In the genomic region with DNA sequence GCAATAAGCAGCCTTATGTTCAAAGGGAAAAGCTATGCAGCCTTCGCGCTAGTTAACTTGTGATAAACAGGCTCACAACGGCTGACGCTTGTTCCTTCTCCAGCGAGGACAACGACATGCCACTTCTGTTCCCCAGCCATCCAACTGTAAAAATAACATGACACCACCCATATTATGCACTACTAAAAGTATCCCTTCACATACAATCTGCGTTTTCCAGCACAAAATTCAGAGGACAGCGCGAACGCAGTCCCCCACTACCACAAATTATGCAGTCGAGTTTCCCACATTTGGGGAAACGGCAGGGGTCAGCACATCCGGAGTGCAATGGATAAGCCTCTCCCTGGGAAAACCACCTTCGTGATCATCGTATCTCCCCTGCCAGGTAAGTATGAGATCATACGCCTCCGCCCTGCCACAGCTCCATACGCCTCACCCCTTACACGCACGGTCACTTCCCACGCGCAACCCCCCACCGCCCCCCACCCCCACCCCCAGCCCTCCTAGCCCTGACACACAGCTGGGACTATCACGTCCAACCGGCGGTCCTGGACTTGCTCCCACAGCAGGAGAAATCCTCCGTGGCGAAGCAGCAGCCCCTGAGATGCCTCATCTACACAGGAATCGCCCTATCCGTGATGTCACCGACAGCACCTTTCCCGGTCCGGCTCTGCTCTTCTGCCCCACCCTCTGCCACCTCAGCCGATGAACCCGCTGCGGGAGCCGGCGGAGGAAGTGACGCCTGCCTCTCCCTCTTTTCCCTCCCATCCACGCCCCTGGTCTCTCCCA, we compare ENCODE assay signal across 9 cellular contexts.
A peak's percentile ranks its signal among the peaks of the same experiment; 100 is the strongest.
DNase-seq lines count a peak whose midpoint lies in the region; ATAC-seq and TF ChIP-seq lines count a peak whose summit lies in the region.
"Had no signal": no experiment of that assay in that cellular context is flagged by ENCODE, and none has a peak within 500 bp of the region (broad histone marks: within the 10 kb centered on the region; RNA-seq: fewer than 3 reads in every experiment).

No MANE protein-coding gene starts in this region.

- peaks cover 48% of the 10 kb centered on the region for H3K27me3 Mint-ChIP-seq in T-helper 1 cell treated with Interleukin-12 subunit alpha and Interleukin-12 subunit beta and Interleukin-4 antibody, amounts not matched to agents 30 μg/mL and 1 μg/mL, for 36 hours (ENCODE audit: low read depth)

- DNase-seq in BE2C (peak; percentile 29), choroid plexus epithelial cell (ENCODE audit: low read depth) (peak; percentile 39), D341Med (ENCODE audit: low spot score) (no peak)

- H3K4me3 ChIP-seq in BE2C (ENCODE audit: low read depth, low read length) (peak overlapping the region; percentile 48), choroid plexus epithelial cell (ENCODE audit: low read depth, low read length) (peak overlapping the region; percentile 47), neural cell (ENCODE audit: low read length) (peak overlapping the region; percentile 58)
- H3K4me3 ChIP-seq: SJSA1 had no signal

- H3K9me3 ChIP-seq in BE2C (no peaks in the 10 kb centered on the region), neural cell (ENCODE audit: low read length) (no peaks in the 10 kb centered on the region)
- H3K9me3 ChIP-seq: SJSA1 had no signal

- no peaks in the 10 kb centered on the region for H3K9me3 Mint-ChIP-seq in T-helper 1 cell treated with Interleukin-12 subunit alpha and Interleukin-12 subunit beta and Interleukin-4 antibody, amounts not matched to agents 30 μg/mL and 1 μg/mL, for 36 hours

- H3K27ac ChIP-seq in neural cell (ENCODE audit: low read length) = no peak overlapping the region
- H3K27ac ChIP-seq: SJSA1 had no signal

- no peaks in the 10 kb centered on the region for H4K20me1 ChIP-seq in neural cell (ENCODE audit: insufficient read depth)

- H3K4me1 Mint-ChIP-seq in T-helper 1 cell treated with Interleukin-12 subunit alpha and Interleukin-12 subunit beta and Interleukin-4 antibody, amounts not matched to agents 30 μg/mL and 1 μg/mL, for 36 hours (ENCODE audit: low read depth) = peaks cover 38% of the 10 kb centered on the region

- H3K79me2 ChIP-seq in neural cell (replicated peaks; ENCODE audit: insufficient read depth, low read length) = no peaks in the 10 kb centered on the region

- TF ChIP-seq RAD21 in neural cell (conservative IDR thresholded peaks at IDR 0.05) = no peak

- TF ChIP-seq CTCF in BE2C (IDR thresholded peaks at IDR 0.05; ENCODE audit: low read depth, low read length) (no peak), choroid plexus epithelial cell (conservative IDR thresholded peaks at IDR 0.05; ENCODE audit: low read depth, low read length) (no peak), neural cell (IDR thresholded peaks at IDR 0.05; ENCODE audit: poor library complexity, severe bottlenecking) (no peak)

- H2AFZ ChIP-seq in neural cell (ENCODE audit: low read depth, low read length) = no peak overlapping the region

- peak overlapping the region; percentile 74 for H3K4me3 Mint-ChIP-seq in T-helper 1 cell treated with Interleukin-12 subunit alpha and Interleukin-12 subunit beta and Interleukin-4 antibody, amounts not matched to agents 30 μg/mL and 1 μg/mL, for 36 hours

- H3K27me3 ChIP-seq in BE2C (peaks cover 16% of the 10 kb centered on the region), neural cell (ENCODE audit: insufficient read depth, low read depth, low read length) (peaks cover 37% of the 10 kb centered on the region)
- H3K27me3 ChIP-seq: SJSA1 had no signal

- H3K4me1 ChIP-seq in BE2C = no peaks in the 10 kb centered on the region
- H3K4me1 ChIP-seq: SJSA1 had no signal

- TF ChIP-seq EP300 in neural cell (conservative IDR thresholded peaks at IDR 0.05; ENCODE audit: poor library complexity, severe bottlenecking) = no peak

- ATAC-seq in HG02973 (IDR thresholded peaks at IDR 0.05; ENCODE audit: unreplicated experiment) (no peak), GM18907 (IDR thresholded peaks at IDR 0.05; ENCODE audit: unreplicated experiment) (no peak), GM18873 (IDR thresholded peaks at IDR 0.05; ENCODE audit: low FRiP score, unreplicated experiment) (no peak)

- no peak overlapping the region for H3K4me2 ChIP-seq in neural cell (ENCODE audit: low read length)

- no peaks in the 10 kb centered on the region for H3K9me2 ChIP-seq in neural cell (ENCODE audit: insufficient read depth, low read length)

- no peaks in the 10 kb centered on the region for H3K36me3 ChIP-seq in BE2C
- no peaks in the 10 kb centered on the region for H3K36me3 ChIP-seq in neural cell (ENCODE audit: insufficient read depth, low read length)
- H3K36me3 ChIP-seq: SJSA1 had no signal

- H3K27ac Mint-ChIP-seq in T-helper 1 cell treated with Interleukin-12 subunit alpha and Interleukin-12 subunit beta and Interleukin-4 antibody, amounts not matched to agents 30 μg/mL and 1 μg/mL, for 36 hours = peak overlapping the region; percentile 52

- H3K9ac ChIP-seq in neural cell (ENCODE audit: low read length) = no peak overlapping the region

- no peaks in the 10 kb centered on the region for H3K36me3 Mint-ChIP-seq in T-helper 1 cell treated with Interleukin-12 subunit alpha and Interleukin-12 subunit beta and Interleukin-4 antibody, amounts not matched to agents 30 μg/mL and 1 μg/mL, for 36 hours (ENCODE audit: low read depth)

- no peaks in the 10 kb centered on the region for H3F3A ChIP-seq in neural cell (ENCODE audit: insufficient read depth, low read length, poor library complexity, severe bottlenecking)

TF ChIP-seq in neural cell, 6 proteins besides CTCF, POLR2A, EP300 and RAD21:
- TF ChIP-seq EZH2 (IDR thresholded peaks at IDR 0.05; ENCODE audit: borderline replicate concordance, insufficient read depth, low read length, poor library complexity, severe bottlenecking) (no peak), SMC3 (conservative IDR thresholded peaks at IDR 0.05; ENCODE audit: poor library complexity) (no peak), POLR2AphosphoS5 (IDR thresholded peaks at IDR 0.05) (no peak), MXI1 (conservative IDR thresholded peaks at IDR 0.05; ENCODE audit: poor library complexity, severe bottlenecking) (no peak), TAF1 (IDR thresholded peaks at IDR 0.05; ENCODE audit: low read depth) (no peak)
- TF ChIP-seq, protein P1, sequence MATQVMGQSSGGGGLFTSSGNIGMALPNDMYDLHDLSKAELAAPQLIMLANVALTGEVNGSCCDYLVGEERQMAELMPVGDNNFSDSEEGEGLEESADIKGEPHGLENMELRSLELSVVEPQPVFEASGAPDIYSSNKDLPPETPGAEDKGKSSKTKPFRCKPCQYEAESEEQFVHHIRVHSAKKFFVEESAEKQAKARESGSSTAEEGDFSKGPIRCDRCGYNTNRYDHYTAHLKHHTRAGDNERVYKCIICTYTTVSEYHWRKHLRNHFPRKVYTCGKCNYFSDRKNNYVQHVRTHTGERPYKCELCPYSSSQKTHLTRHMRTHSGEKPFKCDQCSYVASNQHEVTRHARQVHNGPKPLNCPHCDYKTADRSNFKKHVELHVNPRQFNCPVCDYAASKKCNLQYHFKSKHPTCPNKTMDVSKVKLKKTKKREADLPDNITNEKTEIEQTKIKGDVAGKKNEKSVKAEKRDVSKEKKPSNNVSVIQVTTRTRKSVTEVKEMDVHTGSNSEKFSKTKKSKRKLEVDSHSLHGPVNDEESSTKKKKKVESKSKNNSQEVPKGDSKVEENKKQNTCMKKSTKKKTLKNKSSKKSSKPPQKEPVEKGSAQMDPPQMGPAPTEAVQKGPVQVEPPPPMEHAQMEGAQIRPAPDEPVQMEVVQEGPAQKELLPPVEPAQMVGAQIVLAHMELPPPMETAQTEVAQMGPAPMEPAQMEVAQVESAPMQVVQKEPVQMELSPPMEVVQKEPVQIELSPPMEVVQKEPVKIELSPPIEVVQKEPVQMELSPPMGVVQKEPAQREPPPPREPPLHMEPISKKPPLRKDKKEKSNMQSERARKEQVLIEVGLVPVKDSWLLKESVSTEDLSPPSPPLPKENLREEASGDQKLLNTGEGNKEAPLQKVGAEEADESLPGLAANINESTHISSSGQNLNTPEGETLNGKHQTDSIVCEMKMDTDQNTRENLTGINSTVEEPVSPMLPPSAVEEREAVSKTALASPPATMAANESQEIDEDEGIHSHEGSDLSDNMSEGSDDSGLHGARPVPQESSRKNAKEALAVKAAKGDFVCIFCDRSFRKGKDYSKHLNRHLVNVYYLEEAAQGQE (IDR thresholded peaks at IDR 0.05; ENCODE audit: borderline replicate concordance) = no peak
